14 cellular contexts compared by ENCODE assay signal in the genomic region with DNA sequence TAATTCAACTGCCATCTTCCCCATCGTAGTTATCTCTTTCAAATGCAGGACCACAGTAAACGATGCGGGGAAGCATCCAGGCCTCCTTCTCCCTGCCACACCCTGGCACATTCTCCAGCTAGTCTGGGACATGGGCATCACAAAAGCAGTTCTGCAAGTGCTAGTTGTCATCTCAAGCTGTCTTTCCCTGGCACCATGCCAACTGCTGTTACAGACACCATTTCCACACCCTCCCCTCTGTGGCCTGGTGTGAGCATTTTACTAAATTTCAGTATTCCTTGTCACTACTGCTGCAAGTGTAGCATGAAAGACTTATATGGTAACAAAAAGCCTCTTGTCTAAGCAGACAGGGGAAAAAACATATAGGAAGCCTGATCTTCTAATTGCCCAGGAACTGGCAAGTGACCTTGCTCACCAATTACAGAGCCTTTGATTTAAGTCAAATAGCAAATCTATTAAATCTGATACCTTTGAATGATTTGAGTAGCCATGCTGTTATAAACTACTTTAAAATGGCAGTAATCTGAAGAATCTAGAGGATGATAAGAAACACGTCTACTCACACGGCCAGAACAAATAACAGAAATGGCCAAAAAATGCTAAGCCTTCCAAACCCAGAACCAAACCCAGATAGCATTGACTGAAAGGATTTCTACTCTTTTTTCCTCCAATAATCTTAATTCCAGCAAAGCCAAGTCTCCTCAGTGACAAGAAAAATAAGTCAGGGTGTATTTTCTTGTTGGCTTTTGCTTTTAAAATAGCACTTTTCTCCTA.
A peak's percentile ranks its signal among the peaks of the same experiment; 100 is the strongest.
DNase-seq lines count a peak whose midpoint lies in the region; ATAC-seq and TF ChIP-seq lines count a peak whose summit lies in the region.
"Had no signal": no experiment of that assay in that cellular context is flagged by ENCODE, and none has a peak within 500 bp of the region (broad histone marks: within the 10 kb centered on the region; RNA-seq: fewer than 3 reads in every experiment).

No MANE protein-coding gene starts in this region.

- H3K4me1 Mint-ChIP-seq in stimulated activated naive CD8-positive, alpha-beta T cell treated with anti-CD3 and anti-CD28 coated beads, Interleukin-15, amount 100 ng/mL, for 72 hours, result peaks cover 3% of the 10 kb centered on the region
- H3K4me1 Mint-ChIP-seq: stimulated activated naive B cell treated with anti-CD40 and anti-IgM and Interleukin-4, amounts not matched to agents 10 μg/mL and 1 μg/mL and 100 μg/mL, for 72 hours; T-cell had no signal

- H3K27ac Mint-ChIP-seq in stimulated activated naive CD8-positive, alpha-beta T cell treated with anti-CD3 and anti-CD28 coated beads, Interleukin-15, amount 100 ng/mL, for 72 hours, result no peak overlapping the region
- H3K27ac Mint-ChIP-seq: stimulated activated naive B cell treated with anti-CD40 and anti-IgM and Interleukin-4, amounts not matched to agents 10 μg/mL and 1 μg/mL and 100 μg/mL, for 72 hours; T-cell had no signal

- TF ChIP-seq CTCF in cardiac fibroblast (IDR thresholded peaks at IDR 0.05; ENCODE audit: low read depth, low read length) (no peak), stomach (IDR thresholded peaks at IDR 0.05) (no peak)

- no peaks in the 10 kb centered on the region for H3K27me3 ChIP-seq in stomach

- H3K36me3 ChIP-seq in stomach, result no peaks in the 10 kb centered on the region

- 63 to 73% (median 69%) methylated on average over 5 of the region's 5 CpGs for WGBS in stomach, 5 donors

- H3K9me3 ChIP-seq in stomach, result no peaks in the 10 kb centered on the region

- intact Hi-C loops in stomach (cut with DNase I; ENCODE audit: low total_unique reads), result no loop called here

- H3K4me3 ChIP-seq in cardiac fibroblast (replicated peaks in 1 of 2; ENCODE audit: low read depth in 2 of 2, low read length in 2 of 2) (no peak overlapping the region), stomach (no peak overlapping the region)
- H3K4me3 ChIP-seq: GM12878 had no signal

- peak; percentile 40 to 63 for DNase-seq in NCI-H524 (lab: John Stamatoyannopoulos, UW)
- no peak for DNase-seq in NCI-H524 treated with DMSO at 0.1 percent for 48 hours (lab: John Stamatoyannopoulos, UW)
- DNase-seq in NCI-H187 (lab: John Stamatoyannopoulos, UW), result peak; percentile 31 to 75
- DNase-seq in cardiac fibroblast (ENCODE audit: low read depth in 2 of 2), result peak; percentile 27 to 69
- peak; percentile 31 for DNase-seq in stomach
- no peak for DNase-seq in stimulated activated naive CD8-positive, alpha-beta T cell treated with anti-CD3 and anti-CD28 coated beads, Interleukin-15, amount 100 ng/mL, for 72 hours
- no peak for DNase-seq in activated CD8-positive, alpha-beta memory T cell treated with anti-CD3 and anti-CD28 coated beads for 24 hours
- no peak for DNase-seq in ACHN
- DNase-seq: AML-193; cerebellar nuclear complex; midbrain; stimulated activated naive B cell treated with anti-CD40 and anti-IgM and Interleukin-4, amounts not matched to agents 10 μg/mL and 1 μg/mL and 100 μg/mL, for 72 hours had no signal

- H3K9me3 Mint-ChIP-seq in stimulated activated naive CD8-positive, alpha-beta T cell treated with anti-CD3 and anti-CD28 coated beads, Interleukin-15, amount 100 ng/mL, for 72 hours, result no peaks in the 10 kb centered on the region
- H3K9me3 Mint-ChIP-seq: stimulated activated naive B cell treated with anti-CD40 and anti-IgM and Interleukin-4, amounts not matched to agents 10 μg/mL and 1 μg/mL and 100 μg/mL, for 72 hours; T-cell had no signal

- no peak overlapping the region for H3K4me3 Mint-ChIP-seq in stimulated activated naive CD8-positive, alpha-beta T cell treated with anti-CD3 and anti-CD28 coated beads, Interleukin-15, amount 100 ng/mL, for 72 hours
- H3K4me3 Mint-ChIP-seq: stimulated activated naive B cell treated with anti-CD40 and anti-IgM and Interleukin-4, amounts not matched to agents 10 μg/mL and 1 μg/mL and 100 μg/mL, for 72 hours; T-cell had no signal

- H3K27me3 Mint-ChIP-seq in stimulated activated naive CD8-positive, alpha-beta T cell treated with anti-CD3 and anti-CD28 coated beads, Interleukin-15, amount 100 ng/mL, for 72 hours, result peaks cover 24% of the 10 kb centered on the region

- peaks cover 0 to 28% (median 0%) of the 10 kb centered on the region in 4 donors for H3K4me1 ChIP-seq in stomach

- H3K27ac ChIP-seq in stomach, result no peak overlapping the region

- no peak for TF ChIP-seq EP300 in stomach (IDR thresholded peaks at IDR 0.05)

- no peak for ATAC-seq in stimulated activated naive CD8-positive, alpha-beta T cell treated with anti-CD3 and anti-CD28 coated beads, Interleukin-15, amount 100 ng/mL, for 72 hours
- ATAC-seq: GM12878; stimulated activated naive B cell treated with anti-CD40 and anti-IgM and Interleukin-4, amounts not matched to agents 10 μg/mL and 1 μg/mL and 100 μg/mL, for 72 hours; T-cell had no signal

- in situ Hi-C loops in ACHN (cut with HindIII; ENCODE audit: low pct_ligation_motif_present, low pct_unique_long_range_greater_than_20kb, low sequenced_read_pairs), result no loop called here

- TF ChIP-seq POLR2A in stomach (IDR thresholded peaks at IDR 0.05), result no peak

Comparison
In these comparisons a context has a peak if more than half of its experiments do, and no peak if none do; other contexts are left out.
1. DNase-seq: peak in NCI-H524 (2 of 2), NCI-H187 (2 of 2), cardiac fibroblast (2 of 2) and stomach (single experiment); none in NCI-H524 treated with DMSO at 0.1 percent for 48 hours (single experiment), stimulated activated naive CD8-positive, alpha-beta T cell treated with anti-CD3 and anti-CD28 coated beads, Interleukin-15, amount 100 ng/mL, for 72 hours (0 of 2), activated CD8-positive, alpha-beta memory T cell treated with anti-CD3 and anti-CD28 coated beads for 24 hours (single experiment) and ACHN (single experiment).